ENCODE assay signal across 8 cellular contexts in genomic region chr10:126387041-126387908, GRCh38. TPM values are rescaled to one million over a fixed set of nuclear protein-coding genes. Genes with fewer than 3 reads are reported as not detected.
A peak's percentile ranks its signal among the peaks of the same experiment; 100 is the strongest.
DNase-seq lines count a peak whose midpoint lies in the region; ATAC-seq and TF ChIP-seq lines count a peak whose summit lies in the region.

No MANE protein-coding gene starts in this region.

- intact Hi-C loops in CD14-positive monocyte (cut with micrococcal nuclease): loop anchor here in 1 of 2 donors (5.0 kb wide), 1 partner anchor 405 kb away; no protein-coding TSS in a partner anchor

- peak; percentile 18 for TF ChIP-seq CTCF in CD14-positive monocyte (IDR thresholded peaks at IDR 0.05)

- H3K27ac Mint-ChIP-seq in CD14-positive monocyte: no peak overlapping the region
- peak overlapping the region; percentile 17 for H3K27ac Mint-ChIP-seq in stimulated activated naive CD8-positive, alpha-beta T cell treated with anti-CD3 and anti-CD28 coated beads, Interleukin-15, Interleukin-2, amounts not matched to agents 100 ng/mL and 50 ng/mL, for 24 hours

- DNase-seq in CD14-positive monocyte (ENCODE audit: low spot score) (no peak), HPDE6-E6E7 (ENCODE audit: extremely low spot score) (peak; percentile 13), epidermal melanocyte (ENCODE audit: insufficient read length, low spot score) (peak; percentile 61), midbrain (lab: John Stamatoyannopoulos, UW) (peak; percentile 62)
- DNase-seq in activated CD4-positive, alpha-beta T cell treated with anti-CD3 and anti-CD28 coated beads, Interleukin-2, amount 50 U/mL, for 4 hours: peak; percentile 17 to 20

- ATAC-seq in GM18867 (IDR thresholded peaks at IDR 0.05; ENCODE audit: unreplicated experiment) (no peak), GM18861 (IDR thresholded peaks at IDR 0.05; ENCODE audit: unreplicated experiment) (no peak)

- H3K4me3 Mint-ChIP-seq in CD14-positive monocyte: peak overlapping the region in 1 of 2 donors; percentile 84
- peak overlapping the region; percentile 63 for H3K4me3 Mint-ChIP-seq in stimulated activated naive CD8-positive, alpha-beta T cell treated with anti-CD3 and anti-CD28 coated beads, Interleukin-15, Interleukin-2, amounts not matched to agents 100 ng/mL and 50 ng/mL, for 24 hours

- no peaks in the 10 kb centered on the region for H3K36me3 Mint-ChIP-seq in CD14-positive monocyte
- no peaks in the 10 kb centered on the region for H3K36me3 Mint-ChIP-seq in stimulated activated naive CD8-positive, alpha-beta T cell treated with anti-CD3 and anti-CD28 coated beads, Interleukin-15, Interleukin-2, amounts not matched to agents 100 ng/mL and 50 ng/mL, for 24 hours (ENCODE audit: low read depth)

- peaks cover 38 to 50% (median 48%) of the 10 kb centered on the region in 3 donors for H3K27me3 Mint-ChIP-seq in CD14-positive monocyte (ENCODE audit: low read depth in 3 of 3)
- H3K27me3 Mint-ChIP-seq in stimulated activated naive CD8-positive, alpha-beta T cell treated with anti-CD3 and anti-CD28 coated beads, Interleukin-15, Interleukin-2, amounts not matched to agents 100 ng/mL and 50 ng/mL, for 24 hours: peaks cover 42% of the 10 kb centered on the region

- H3K9me3 Mint-ChIP-seq in CD14-positive monocyte: peaks cover 0 to 13% (median 9%) of the 10 kb centered on the region in 7 donors
- peaks cover 4% of the 10 kb centered on the region for H3K9me3 Mint-ChIP-seq in stimulated activated naive CD8-positive, alpha-beta T cell treated with anti-CD3 and anti-CD28 coated beads, Interleukin-15, Interleukin-2, amounts not matched to agents 100 ng/mL and 50 ng/mL, for 24 hours

- peaks cover 6% of the 10 kb centered on the region for H3K4me1 Mint-ChIP-seq in CD14-positive monocyte
- peaks cover 7% of the 10 kb centered on the region for H3K4me1 Mint-ChIP-seq in stimulated activated naive CD8-positive, alpha-beta T cell treated with anti-CD3 and anti-CD28 coated beads, Interleukin-15, Interleukin-2, amounts not matched to agents 100 ng/mL and 50 ng/mL, for 24 hours (ENCODE audit: low read depth)

RNA-seq across cellular contexts. Expression of gene ADAM12, which starts 1.0 kb away (rescaled TPM):
- not detected for polyA plus RNA-seq in CD14-positive monocyte
